ENCODE assay signal across 2 cellular contexts in genomic region chr15:89498574-89498906, GRCh38.
TF ChIP-seq lines count a peak whose summit lies in the region.

No MANE protein-coding gene starts in this region.

TF ChIP-seq in HCT116, 20 proteins besides CTCF, POLR2A, EP300 and RAD21 (continued from another document):
- TF ChIP-seq ZNF274 (IDR thresholded peaks at IDR 0.05; ENCODE audit: low read depth, low read length) (no peak), ZBTB33 (IDR thresholded peaks at IDR 0.05; ENCODE audit: extremely low read depth, insufficient replicate concordance, low read length) (no peak), SRF (IDR thresholded peaks at IDR 0.05; ENCODE audit: low read depth) (no peak), JUND (IDR thresholded peaks at IDR 0.05) (no peak), REST (IDR thresholded peaks at IDR 0.05; ENCODE audit: low read depth) (no peak), CEBPB (IDR thresholded peaks at IDR 0.05; ENCODE audit: low read depth) (no peak), TCF7L2 (IDR thresholded peaks at IDR 0.05; ENCODE audit: borderline replicate concordance, extremely low read depth, insufficient read depth, insufficient read length) (no peak), EGR1 (IDR thresholded peaks at IDR 0.05; ENCODE audit: low read depth) (no peak), EZH2 (IDR thresholded peaks at IDR 0.05) (no peak), YY1 (IDR thresholded peaks at IDR 0.05; ENCODE audit: extremely low read depth, insufficient replicate concordance, low read depth, low read length) (no peak), MAX (IDR thresholded peaks at IDR 0.05) (no peak)

TF ChIP-seq in K562, 482 proteins besides CTCF, POLR2A, EP300 and RAD21 (continued from another document):
- TF ChIP-seq ARID4B (CRISPR knock-in tag; IDR thresholded peaks at IDR 0.05) (no peak), ELK1 (CRISPR knock-in tag; IDR thresholded peaks at IDR 0.05) (no peak)
